1 cellular context compared by ENCODE assay signal in the genomic region with DNA sequence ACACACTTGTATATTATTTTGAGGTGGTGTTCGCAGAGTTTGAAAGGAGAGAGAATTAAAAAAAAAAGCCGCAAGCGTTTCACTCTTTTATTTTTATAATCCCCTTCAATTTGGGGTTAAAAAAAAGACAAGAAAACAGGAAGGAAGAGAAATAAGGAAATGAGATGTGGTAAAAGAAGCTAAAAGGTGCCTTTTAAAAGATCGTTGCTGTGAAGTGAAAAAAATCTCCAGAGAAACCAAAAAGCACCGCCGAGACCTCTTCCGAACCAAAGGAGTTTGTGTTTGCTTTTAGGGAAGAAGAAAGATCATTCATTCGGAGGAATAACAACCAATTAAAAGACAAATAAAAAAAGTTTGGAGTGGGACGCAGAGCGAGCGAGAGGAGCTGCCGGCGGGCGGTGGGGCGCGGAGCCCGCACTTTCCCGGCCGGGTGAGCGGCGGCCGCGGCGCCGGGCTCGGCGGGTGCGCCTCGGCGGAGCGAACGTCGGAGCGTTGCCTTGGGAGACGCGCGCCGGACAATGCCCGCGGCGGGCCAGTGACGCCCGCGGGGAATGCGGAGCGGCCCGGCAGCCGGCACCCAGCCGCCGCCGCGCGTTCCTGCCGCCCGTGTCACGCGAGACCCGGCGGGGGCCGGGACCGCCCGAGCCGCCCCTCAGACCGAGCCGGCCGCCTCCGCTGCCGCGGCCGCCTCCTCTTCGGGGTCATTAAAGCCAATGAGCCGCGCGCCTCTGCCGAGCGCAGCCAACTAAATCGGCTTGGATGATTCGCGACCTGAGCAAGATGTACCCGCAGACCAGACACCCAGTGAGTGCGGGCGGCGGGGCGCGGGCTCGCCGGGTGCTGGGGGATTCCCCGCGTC.
TF ChIP-seq lines count a peak whose summit lies in the region.

No MANE protein-coding gene starts in this region.

TF ChIP-seq in GM12878, 131 proteins besides CTCF, POLR2A, EP300 and RAD21 (continued from another document and continues in another):
- TF ChIP-seq, protein P1, sequence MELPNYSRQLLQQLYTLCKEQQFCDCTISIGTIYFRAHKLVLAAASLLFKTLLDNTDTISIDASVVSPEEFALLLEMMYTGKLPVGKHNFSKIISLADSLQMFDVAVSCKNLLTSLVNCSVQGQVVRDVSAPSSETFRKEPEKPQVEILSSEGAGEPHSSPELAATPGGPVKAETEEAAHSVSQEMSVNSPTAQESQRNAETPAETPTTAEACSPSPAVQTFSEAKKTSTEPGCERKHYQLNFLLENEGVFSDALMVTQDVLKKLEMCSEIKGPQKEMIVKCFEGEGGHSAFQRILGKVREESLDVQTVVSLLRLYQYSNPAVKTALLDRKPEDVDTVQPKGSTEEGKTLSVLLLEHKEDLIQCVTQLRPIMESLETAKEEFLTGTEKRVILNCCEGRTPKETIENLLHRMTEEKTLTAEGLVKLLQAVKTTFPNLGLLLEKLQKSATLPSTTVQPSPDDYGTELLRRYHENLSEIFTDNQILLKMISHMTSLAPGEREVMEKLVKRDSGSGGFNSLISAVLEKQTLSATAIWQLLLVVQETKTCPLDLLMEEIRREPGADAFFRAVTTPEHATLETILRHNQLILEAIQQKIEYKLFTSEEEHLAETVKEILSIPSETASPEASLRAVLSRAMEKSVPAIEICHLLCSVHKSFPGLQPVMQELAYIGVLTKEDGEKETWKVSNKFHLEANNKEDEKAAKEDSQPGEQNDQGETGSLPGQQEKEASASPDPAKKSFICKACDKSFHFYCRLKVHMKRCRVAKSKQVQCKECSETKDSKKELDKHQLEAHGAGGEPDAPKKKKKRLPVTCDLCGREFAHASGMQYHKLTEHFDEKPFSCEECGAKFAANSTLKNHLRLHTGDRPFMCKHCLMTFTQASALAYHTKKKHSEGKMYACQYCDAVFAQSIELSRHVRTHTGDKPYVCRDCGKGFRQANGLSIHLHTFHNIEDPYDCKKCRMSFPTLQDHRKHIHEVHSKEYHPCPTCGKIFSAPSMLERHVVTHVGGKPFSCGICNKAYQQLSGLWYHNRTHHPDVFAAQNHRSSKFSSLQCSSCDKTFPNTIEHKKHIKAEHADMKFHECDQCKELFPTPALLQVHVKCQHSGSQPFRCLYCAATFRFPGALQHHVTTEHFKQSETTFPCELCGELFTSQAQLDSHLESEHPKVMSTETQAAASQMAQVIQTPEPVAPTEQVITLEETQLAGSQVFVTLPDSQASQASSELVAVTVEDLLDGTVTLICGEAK (IDR thresholded peaks at IDR 0.05; ENCODE audit: borderline replicate concordance): no peak; the same call in 1 of the 2 replicates
- TF ChIP-seq, protein P2, sequence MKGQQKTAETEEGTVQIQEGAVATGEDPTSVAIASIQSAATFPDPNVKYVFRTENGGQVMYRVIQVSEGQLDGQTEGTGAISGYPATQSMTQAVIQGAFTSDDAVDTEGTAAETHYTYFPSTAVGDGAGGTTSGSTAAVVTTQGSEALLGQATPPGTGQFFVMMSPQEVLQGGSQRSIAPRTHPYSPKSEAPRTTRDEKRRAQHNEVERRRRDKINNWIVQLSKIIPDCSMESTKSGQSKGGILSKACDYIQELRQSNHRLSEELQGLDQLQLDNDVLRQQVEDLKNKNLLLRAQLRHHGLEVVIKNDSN (IDR thresholded peaks at IDR 0.05; ENCODE audit: borderline replicate concordance, extremely low read length, insufficient read depth, low read depth, low read length): no peak
- TF ChIP-seq ZSCAN29 (IDR thresholded peaks at IDR 0.05): no peak
- TF ChIP-seq TCF7 (IDR thresholded peaks at IDR 0.05; ENCODE audit: borderline replicate concordance): no peak
- TF ChIP-seq, protein P3, sequence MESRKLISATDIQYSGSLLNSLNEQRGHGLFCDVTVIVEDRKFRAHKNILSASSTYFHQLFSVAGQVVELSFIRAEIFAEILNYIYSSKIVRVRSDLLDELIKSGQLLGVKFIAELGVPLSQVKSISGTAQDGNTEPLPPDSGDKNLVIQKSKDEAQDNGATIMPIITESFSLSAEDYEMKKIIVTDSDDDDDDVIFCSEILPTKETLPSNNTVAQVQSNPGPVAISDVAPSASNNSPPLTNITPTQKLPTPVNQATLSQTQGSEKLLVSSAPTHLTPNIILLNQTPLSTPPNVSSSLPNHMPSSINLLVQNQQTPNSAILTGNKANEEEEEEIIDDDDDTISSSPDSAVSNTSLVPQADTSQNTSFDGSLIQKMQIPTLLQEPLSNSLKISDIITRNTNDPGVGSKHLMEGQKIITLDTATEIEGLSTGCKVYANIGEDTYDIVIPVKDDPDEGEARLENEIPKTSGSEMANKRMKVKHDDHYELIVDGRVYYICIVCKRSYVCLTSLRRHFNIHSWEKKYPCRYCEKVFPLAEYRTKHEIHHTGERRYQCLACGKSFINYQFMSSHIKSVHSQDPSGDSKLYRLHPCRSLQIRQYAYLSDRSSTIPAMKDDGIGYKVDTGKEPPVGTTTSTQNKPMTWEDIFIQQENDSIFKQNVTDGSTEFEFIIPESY (IDR thresholded peaks at IDR 0.05): no peak
- TF ChIP-seq CHD1 (IDR thresholded peaks at IDR 0.05; ENCODE audit: low read depth, low read length): no peak
- no peak for TF ChIP-seq CBX5 (IDR thresholded peaks at IDR 0.05; ENCODE audit: low read depth)
- TF ChIP-seq, protein P4, sequence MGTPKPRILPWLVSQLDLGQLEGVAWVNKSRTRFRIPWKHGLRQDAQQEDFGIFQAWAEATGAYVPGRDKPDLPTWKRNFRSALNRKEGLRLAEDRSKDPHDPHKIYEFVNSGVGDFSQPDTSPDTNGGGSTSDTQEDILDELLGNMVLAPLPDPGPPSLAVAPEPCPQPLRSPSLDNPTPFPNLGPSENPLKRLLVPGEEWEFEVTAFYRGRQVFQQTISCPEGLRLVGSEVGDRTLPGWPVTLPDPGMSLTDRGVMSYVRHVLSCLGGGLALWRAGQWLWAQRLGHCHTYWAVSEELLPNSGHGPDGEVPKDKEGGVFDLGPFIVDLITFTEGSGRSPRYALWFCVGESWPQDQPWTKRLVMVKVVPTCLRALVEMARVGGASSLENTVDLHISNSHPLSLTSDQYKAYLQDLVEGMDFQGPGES (IDR thresholded peaks at IDR 0.05): no peak
- TF ChIP-seq SUPT20H (IDR thresholded peaks at IDR 0.05; ENCODE audit: borderline replicate concordance, control insufficient read depth, low read depth, low read length): no peak
- TF ChIP-seq, protein P5, sequence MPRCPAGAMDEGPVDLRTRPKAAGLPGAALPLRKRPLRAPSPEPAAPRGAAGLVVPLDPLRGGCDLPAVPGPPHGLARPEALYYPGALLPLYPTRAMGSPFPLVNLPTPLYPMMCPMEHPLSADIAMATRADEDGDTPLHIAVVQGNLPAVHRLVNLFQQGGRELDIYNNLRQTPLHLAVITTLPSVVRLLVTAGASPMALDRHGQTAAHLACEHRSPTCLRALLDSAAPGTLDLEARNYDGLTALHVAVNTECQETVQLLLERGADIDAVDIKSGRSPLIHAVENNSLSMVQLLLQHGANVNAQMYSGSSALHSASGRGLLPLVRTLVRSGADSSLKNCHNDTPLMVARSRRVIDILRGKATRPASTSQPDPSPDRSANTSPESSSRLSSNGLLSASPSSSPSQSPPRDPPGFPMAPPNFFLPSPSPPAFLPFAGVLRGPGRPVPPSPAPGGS (IDR thresholded peaks at IDR 0.05; ENCODE audit: borderline replicate concordance, insufficient read depth, low read depth, low read length, poor library complexity, severe bottlenecking): peak; percentile 5
- no peak for TF ChIP-seq SREBF1 (IDR thresholded peaks at IDR 0.05; ENCODE audit: low read length)
- TF ChIP-seq BRCA1 (IDR thresholded peaks at IDR 0.05; ENCODE audit: low read depth, low read length): peak; percentile 53; the same call in 1 of the 2 replicates
- TF ChIP-seq TCF12 (IDR thresholded peaks at IDR 0.05; ENCODE audit: low read depth, low read length): no peak
- TF ChIP-seq NFYA (IDR thresholded peaks at IDR 0.05; ENCODE audit: borderline replicate concordance, low read depth, low read length): no peak
- TF ChIP-seq SREBF2 (IDR thresholded peaks at IDR 0.05; ENCODE audit: low read length): no peak
- TF ChIP-seq NFXL1 (IDR thresholded peaks at IDR 0.05; ENCODE audit: borderline replicate concordance): no peak
- TF ChIP-seq MYC (IDR thresholded peaks at IDR 0.05; ENCODE audit: insufficient read depth, insufficient read length, insufficient replicate concordance, low read length, severe bottlenecking): no peak
- TF ChIP-seq, protein P6, sequence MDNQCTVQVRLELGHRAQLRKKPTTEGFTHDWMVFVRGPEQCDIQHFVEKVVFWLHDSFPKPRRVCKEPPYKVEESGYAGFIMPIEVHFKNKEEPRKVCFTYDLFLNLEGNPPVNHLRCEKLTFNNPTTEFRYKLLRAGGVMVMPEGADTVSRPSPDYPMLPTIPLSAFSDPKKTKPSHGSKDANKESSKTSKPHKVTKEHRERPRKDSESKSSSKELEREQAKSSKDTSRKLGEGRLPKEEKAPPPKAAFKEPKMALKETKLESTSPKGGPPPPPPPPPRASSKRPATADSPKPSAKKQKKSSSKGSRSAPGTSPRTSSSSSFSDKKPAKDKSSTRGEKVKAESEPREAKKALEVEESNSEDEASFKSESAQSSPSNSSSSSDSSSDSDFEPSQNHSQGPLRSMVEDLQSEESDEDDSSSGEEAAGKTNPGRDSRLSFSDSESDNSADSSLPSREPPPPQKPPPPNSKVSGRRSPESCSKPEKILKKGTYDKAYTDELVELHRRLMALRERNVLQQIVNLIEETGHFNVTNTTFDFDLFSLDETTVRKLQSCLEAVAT (IDR thresholded peaks at IDR 0.05): peak; percentile 81
- TF ChIP-seq SMAD1 (IDR thresholded peaks at IDR 0.05; ENCODE audit: low read depth, partially characterized antibody): peak; percentile 78
- no peak for TF ChIP-seq STAT1 (conservative IDR thresholded peaks at IDR 0.05)
- no peak for TF ChIP-seq RAD51 (IDR thresholded peaks at IDR 0.05)
- no peak for TF ChIP-seq HCFC1 (IDR thresholded peaks at IDR 0.05; ENCODE audit: low read length)
- TF ChIP-seq, protein P7, sequence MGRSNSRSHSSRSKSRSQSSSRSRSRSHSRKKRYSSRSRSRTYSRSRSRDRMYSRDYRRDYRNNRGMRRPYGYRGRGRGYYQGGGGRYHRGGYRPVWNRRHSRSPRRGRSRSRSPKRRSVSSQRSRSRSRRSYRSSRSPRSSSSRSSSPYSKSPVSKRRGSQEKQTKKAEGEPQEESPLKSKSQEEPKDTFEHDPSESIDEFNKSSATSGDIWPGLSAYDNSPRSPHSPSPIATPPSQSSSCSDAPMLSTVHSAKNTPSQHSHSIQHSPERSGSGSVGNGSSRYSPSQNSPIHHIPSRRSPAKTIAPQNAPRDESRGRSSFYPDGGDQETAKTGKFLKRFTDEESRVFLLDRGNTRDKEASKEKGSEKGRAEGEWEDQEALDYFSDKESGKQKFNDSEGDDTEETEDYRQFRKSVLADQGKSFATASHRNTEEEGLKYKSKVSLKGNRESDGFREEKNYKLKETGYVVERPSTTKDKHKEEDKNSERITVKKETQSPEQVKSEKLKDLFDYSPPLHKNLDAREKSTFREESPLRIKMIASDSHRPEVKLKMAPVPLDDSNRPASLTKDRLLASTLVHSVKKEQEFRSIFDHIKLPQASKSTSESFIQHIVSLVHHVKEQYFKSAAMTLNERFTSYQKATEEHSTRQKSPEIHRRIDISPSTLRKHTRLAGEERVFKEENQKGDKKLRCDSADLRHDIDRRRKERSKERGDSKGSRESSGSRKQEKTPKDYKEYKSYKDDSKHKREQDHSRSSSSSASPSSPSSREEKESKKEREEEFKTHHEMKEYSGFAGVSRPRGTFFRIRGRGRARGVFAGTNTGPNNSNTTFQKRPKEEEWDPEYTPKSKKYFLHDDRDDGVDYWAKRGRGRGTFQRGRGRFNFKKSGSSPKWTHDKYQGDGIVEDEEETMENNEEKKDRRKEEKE (IDR thresholded peaks at IDR 0.05): peak; percentile 54; the same call in 1 of the 2 replicates
- no peak for TF ChIP-seq IRF4 (IDR thresholded peaks at IDR 0.05; ENCODE audit: low read depth, low read length)
- TF ChIP-seq ZNF274 (IDR thresholded peaks at IDR 0.05; ENCODE audit: insufficient read depth, insufficient read length): no peak
- TF ChIP-seq, protein P8, sequence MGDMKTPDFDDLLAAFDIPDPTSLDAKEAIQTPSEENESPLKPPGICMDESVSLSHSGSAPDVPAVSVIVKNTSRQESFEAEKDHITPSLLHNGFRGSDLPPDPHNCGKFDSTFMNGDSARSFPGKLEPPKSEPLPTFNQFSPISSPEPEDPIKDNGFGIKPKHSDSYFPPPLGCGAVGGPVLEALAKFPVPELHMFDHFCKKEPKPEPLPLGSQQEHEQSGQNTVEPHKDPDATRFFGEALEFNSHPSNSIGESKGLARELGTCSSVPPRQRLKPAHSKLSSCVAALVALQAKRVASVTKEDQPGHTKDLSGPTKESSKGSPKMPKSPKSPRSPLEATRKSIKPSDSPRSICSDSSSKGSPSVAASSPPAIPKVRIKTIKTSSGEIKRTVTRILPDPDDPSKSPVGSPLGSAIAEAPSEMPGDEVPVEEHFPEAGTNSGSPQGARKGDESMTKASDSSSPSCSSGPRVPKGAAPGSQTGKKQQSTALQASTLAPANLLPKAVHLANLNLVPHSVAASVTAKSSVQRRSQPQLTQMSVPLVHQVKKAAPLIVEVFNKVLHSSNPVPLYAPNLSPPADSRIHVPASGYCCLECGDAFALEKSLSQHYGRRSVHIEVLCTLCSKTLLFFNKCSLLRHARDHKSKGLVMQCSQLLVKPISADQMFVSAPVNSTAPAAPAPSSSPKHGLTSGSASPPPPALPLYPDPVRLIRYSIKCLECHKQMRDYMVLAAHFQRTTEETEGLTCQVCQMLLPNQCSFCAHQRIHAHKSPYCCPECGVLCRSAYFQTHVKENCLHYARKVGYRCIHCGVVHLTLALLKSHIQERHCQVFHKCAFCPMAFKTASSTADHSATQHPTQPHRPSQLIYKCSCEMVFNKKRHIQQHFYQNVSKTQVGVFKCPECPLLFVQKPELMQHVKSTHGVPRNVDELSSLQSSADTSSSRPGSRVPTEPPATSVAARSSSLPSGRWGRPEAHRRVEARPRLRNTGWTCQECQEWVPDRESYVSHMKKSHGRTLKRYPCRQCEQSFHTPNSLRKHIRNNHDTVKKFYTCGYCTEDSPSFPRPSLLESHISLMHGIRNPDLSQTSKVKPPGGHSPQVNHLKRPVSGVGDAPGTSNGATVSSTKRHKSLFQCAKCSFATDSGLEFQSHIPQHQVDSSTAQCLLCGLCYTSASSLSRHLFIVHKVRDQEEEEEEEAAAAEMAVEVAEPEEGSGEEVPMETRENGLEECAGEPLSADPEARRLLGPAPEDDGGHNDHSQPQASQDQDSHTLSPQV (IDR thresholded peaks at IDR 0.05): no peak
- peak; percentile 38; the same call in 1 of the 2 replicates for TF ChIP-seq NBN (IDR thresholded peaks at IDR 0.05)
- no peak for TF ChIP-seq RCOR1 (conservative IDR thresholded peaks at IDR 0.05; ENCODE audit: low read depth, low read length)
- TF ChIP-seq SMARCA5 (IDR thresholded peaks at IDR 0.05): peak; percentile 79
- TF ChIP-seq CBX3 (IDR thresholded peaks at IDR 0.05; ENCODE audit: borderline replicate concordance, low read depth): no peak
- no peak for TF ChIP-seq PAX5 (IDR thresholded peaks at IDR 0.05; ENCODE audit: borderline replicate concordance, low read depth, low read length)
- TF ChIP-seq HDAC2 (IDR thresholded peaks at IDR 0.05): no peak
- no peak for TF ChIP-seq RFX5 (IDR thresholded peaks at IDR 0.05; ENCODE audit: low read depth, low read length)
- no peak for TF ChIP-seq KLF5 (IDR thresholded peaks at IDR 0.05; ENCODE audit: partially characterized antibody)
- TF ChIP-seq MYB (IDR thresholded peaks at IDR 0.05; ENCODE audit: borderline replicate concordance, low read depth, low read length): no peak
- no peak for TF ChIP-seq POU2F2 (IDR thresholded peaks at IDR 0.05; ENCODE audit: borderline replicate concordance, low read depth, low read length)
- TF ChIP-seq TAF1 (IDR thresholded peaks at IDR 0.05; ENCODE audit: borderline replicate concordance, low read depth, low read length): peak; percentile 50; the same call in 1 of the 2 replicates
- peak; percentile 38 for TF ChIP-seq DPF2 (IDR thresholded peaks at IDR 0.05)
- peak; percentile 64 for TF ChIP-seq GATAD2B (conservative IDR thresholded peaks at IDR 0.05; ENCODE audit: low read depth)
- no peak for TF ChIP-seq SIX5 (IDR thresholded peaks at IDR 0.05; ENCODE audit: low read depth, low read length, severe bottlenecking)
- no peak for TF ChIP-seq PAX8 (IDR thresholded peaks at IDR 0.05)
- TF ChIP-seq NRF1 (conservative IDR thresholded peaks at IDR 0.05; ENCODE audit: low read depth, low read length): no peak
